In the genomic region with DNA sequence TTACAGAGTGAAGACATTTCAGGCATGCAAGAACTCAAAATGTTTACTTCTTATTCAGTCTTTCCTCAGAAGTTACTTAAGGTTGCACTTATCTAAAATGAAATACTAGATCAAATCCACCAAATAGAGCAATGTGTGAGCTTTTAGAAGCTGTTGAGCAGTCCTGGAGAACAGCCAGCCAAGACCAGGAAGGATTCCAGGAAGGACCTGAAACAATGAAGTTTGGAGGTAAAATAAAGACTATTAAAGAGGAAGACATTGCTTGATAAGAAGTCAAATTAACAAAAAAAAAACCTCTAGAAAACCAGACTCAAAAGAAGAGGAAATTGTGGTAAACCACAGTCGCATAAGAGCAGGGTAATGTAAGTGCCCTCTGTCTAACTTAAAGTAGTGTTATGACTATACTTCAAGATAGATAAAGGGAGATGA, we compare ENCODE assay signal across 8 cellular contexts.
DNase-seq lines count a peak whose midpoint lies in the region; ATAC-seq and TF ChIP-seq lines count a peak whose summit lies in the region.

No MANE protein-coding gene starts in this region.

- no peak overlapping the region for H3K4me3 ChIP-seq in fibroblast of mammary gland (ENCODE audit: control insufficient read depth, low read depth, low read length)

- intact Hi-C loops in activated CD4-positive, alpha-beta memory T cell treated with anti-CD3 and anti-CD28 coated beads for 36 hours (cut with micrococcal nuclease) = loop anchor here (2.0 kb wide), 1 partner anchor 88 kb away; no protein-coding TSS in a partner anchor

- peak; percentile 87 for ATAC-seq in GM21737 (IDR thresholded peaks at IDR 0.05; ENCODE audit: unreplicated experiment)
- no peak for ATAC-seq in GM19324 (IDR thresholded peaks at IDR 0.05; ENCODE audit: low FRiP score, unreplicated experiment)

- H3K4me3 Mint-ChIP-seq in activated CD4-positive, alpha-beta memory T cell treated with anti-CD3 and anti-CD28 coated beads for 36 hours = no peak overlapping the region

- DNase-seq in EH (ENCODE audit: low read depth) (peak; percentile 65), MV-4-11 (lab: John Stamatoyannopoulos, UW) (peak; percentile 97), fibroblast of mammary gland (ENCODE audit: low read depth) (peak; percentile 60), DMS153 (lab: John Stamatoyannopoulos, UW) (no peak), DMS 273 (lab: John Stamatoyannopoulos, UW; ENCODE audit: unreplicated experiment) (no peak)
- no peak for DNase-seq in activated CD4-positive, alpha-beta memory T cell treated with anti-CD3 and anti-CD28 coated beads for 36 hours

- POLR2A ChIA-PET in activated CD4-positive, alpha-beta memory T cell treated with anti-CD3 and anti-CD28 coated beads for 36 hours (lab: Charles Lee) = no interaction called here

- no peak overlapping the region for H3K27ac Mint-ChIP-seq in activated CD4-positive, alpha-beta memory T cell treated with anti-CD3 and anti-CD28 coated beads for 36 hours

- H3K27me3 Mint-ChIP-seq in activated CD4-positive, alpha-beta memory T cell treated with anti-CD3 and anti-CD28 coated beads for 36 hours = peaks cover 68% of the 10 kb centered on the region

- TF ChIP-seq CTCF in fibroblast of mammary gland (conservative IDR thresholded peaks at IDR 0.05; ENCODE audit: control insufficient read depth, insufficient read depth, low read depth, low read length) = no peak

- no peaks in the 10 kb centered on the region for H3K36me3 Mint-ChIP-seq in activated CD4-positive, alpha-beta memory T cell treated with anti-CD3 and anti-CD28 coated beads for 36 hours

- no peaks in the 10 kb centered on the region for H3K9me3 Mint-ChIP-seq in activated CD4-positive, alpha-beta memory T cell treated with anti-CD3 and anti-CD28 coated beads for 36 hours

- peaks cover 20% of the 10 kb centered on the region for H3K4me1 Mint-ChIP-seq in activated CD4-positive, alpha-beta memory T cell treated with anti-CD3 and anti-CD28 coated beads for 36 hours (ENCODE audit: low read depth)

- CTCF ChIA-PET in activated CD4-positive, alpha-beta memory T cell treated with anti-CD3 and anti-CD28 coated beads for 36 hours (lab: Charles Lee) = no interaction called here

Comparison
In these comparisons a context has a peak if more than half of its experiments do, and no peak if none do; other contexts are left out.
1. DNase-seq: peak in EH (single experiment), MV-4-11 (single experiment) and fibroblast of mammary gland (single experiment); none in DMS153 (single experiment), DMS 273 (single experiment) and activated CD4-positive, alpha-beta memory T cell treated with anti-CD3 and anti-CD28 coated beads for 36 hours (single experiment).